Comparison of ENCODE assay signal across 10 cellular contexts in genomic region chr18:24734058-24734457, GRCh38.
A peak's percentile ranks its signal among the peaks of the same experiment; 100 is the strongest.
DNase-seq lines count a peak whose midpoint lies in the region; FAIRE-seq and TF ChIP-seq lines count a peak whose summit lies in the region.
"Had no signal": no experiment of that assay in that cellular context is flagged by ENCODE, and none has a peak within 500 bp of the region (broad histone marks: within the 10 kb centered on the region; RNA-seq: fewer than 3 reads in every experiment).

No MANE protein-coding gene starts in this region.

- no peak for TF ChIP-seq POLR2A in H54 (IDR thresholded peaks at IDR 0.05; ENCODE audit: low read depth, low read length)

- no peak overlapping the region for H3K4me3 ChIP-seq in MG63

- FAIRE-seq in H54 (lab: Jason Lieb, UNC): no peak
- FAIRE-seq: RCC 7860 had no signal

- H3K36me3 ChIP-seq in MG63: no peaks in the 10 kb centered on the region

- no peaks in the 10 kb centered on the region for H3K27me3 ChIP-seq in MG63

- H3K9me3 ChIP-seq in MG63: no peaks in the 10 kb centered on the region

- intact Hi-C loops in posterior cingulate gyrus (cut with DNase I): no loop called here

- DNase-seq in SIG-M5 treated with dmso at 0.1 percent for 504 hours (lab: John Stamatoyannopoulos, UW; ENCODE audit: unreplicated experiment) (peak; percentile 0), SIG-M5 (lab: John Stamatoyannopoulos, UW) (no peak), NCI-H2227 (lab: John Stamatoyannopoulos, UW; ENCODE audit: unreplicated experiment) (peak; percentile 65), ecto neural progenitor cell (ENCODE audit: low spot score) (peak; percentile 58), posterior cingulate gyrus (peak in 7 of 10 donors; percentile 15 to 87 (median 46)), H54 (ENCODE audit: insufficient read length, low spot score) (no peak), DMS79 (lab: John Stamatoyannopoulos, UW) (no peak), MG63 (no peak)
- DNase-seq: activated naive CD8-positive, alpha-beta T cell treated with anti-CD3 and anti-CD28 coated beads, Interleukin-2, amount 10 ng/mL, durations not matched to agents 7 days and 5 days had no signal

Comparison
In these comparisons a context has a peak if more than half of its experiments do, and no peak if none do; other contexts are left out.
1. DNase-seq: peak in SIG-M5 treated with dmso at 0.1 percent for 504 hours (single experiment), NCI-H2227 (single experiment), ecto neural progenitor cell (single experiment) and posterior cingulate gyrus (7 of 10); none in SIG-M5 (single experiment), H54 (single experiment), DMS79 (single experiment) and MG63 (single experiment).